Comparison of ENCODE assay signal across 10 cellular contexts in the genomic region with DNA sequence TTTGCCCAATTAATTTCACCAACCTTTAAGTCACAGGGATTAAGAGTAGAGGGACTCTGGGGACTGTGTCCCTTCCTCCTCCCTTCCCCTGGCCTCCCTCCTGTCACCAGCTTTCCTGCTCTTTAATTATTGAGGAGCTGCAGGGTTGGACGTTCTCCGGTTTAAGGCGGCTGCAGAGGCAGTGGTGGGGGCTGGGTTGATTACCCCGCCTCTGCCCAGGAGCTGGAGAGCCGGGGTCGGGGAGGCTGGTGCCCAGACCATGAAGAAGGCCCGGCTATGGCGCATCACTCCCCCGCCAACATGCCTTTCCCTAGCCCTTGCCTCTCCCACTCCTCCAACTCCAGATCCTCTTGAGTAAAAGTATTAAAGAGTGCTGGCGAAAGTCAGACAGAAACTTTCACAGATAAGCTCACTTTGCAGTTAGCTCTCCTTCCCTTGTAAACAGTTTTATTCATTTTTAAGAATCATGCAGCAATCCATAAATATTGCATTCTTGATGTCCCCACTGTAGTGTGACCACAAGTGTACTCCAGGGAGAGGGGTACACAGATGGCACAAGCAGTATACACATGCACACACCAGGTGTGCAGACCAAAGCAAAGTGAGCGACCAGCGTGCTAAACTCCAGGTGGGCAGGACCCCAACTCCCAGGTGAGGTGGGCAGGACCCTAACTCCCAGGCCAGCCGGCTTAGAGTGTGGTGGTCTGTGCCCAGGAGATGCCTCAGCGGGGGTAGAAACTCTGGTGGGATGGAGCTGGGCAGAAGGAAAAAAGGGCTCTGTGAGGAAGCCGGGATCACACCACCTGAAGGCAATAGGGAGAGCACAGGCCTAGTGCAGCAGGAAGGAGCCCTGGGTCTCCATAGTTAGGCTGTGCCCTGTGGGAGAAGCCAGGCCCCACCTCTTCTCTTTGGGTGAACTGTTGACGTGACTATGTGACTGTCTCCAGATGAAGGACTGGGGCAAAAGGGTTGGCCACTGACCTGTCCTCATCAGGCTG. TPM values are rescaled to one million over a fixed set of nuclear protein-coding genes. Genes with fewer than 3 reads are reported as not detected.
DNase-seq lines count a peak whose midpoint lies in the region; ATAC-seq, FAIRE-seq and TF ChIP-seq lines count a peak whose summit lies in the region.
"Had no signal": no experiment of that assay in that cellular context is flagged by ENCODE, and none has a peak within 500 bp of the region (broad histone marks: within the 10 kb centered on the region; RNA-seq: fewer than 3 reads in every experiment).

No MANE protein-coding gene starts in this region.

- no peak for ATAC-seq in CD4-positive, CD25-positive, alpha-beta regulatory T cell (ENCODE audit: low read depth in 2 of 2)
- no peak for ATAC-seq in activated T-helper 17 cell treated with anti-CD3 and anti-CD28 coated beads, Interleukin-2, amount 50 U/mL, for 72 hours (replicated peaks)
- no peak for ATAC-seq in naive thymus-derived CD4-positive, alpha-beta T cell
- ATAC-seq in foreskin keratinocyte (no peak), HG02884 (IDR thresholded peaks at IDR 0.05; ENCODE audit: unreplicated experiment) (no peak)

- no peaks in the 10 kb centered on the region for H3K27me3 ChIP-seq in CD4-positive, CD25-positive, alpha-beta regulatory T cell (ENCODE audit: control insufficient read depth, insufficient read depth, low read length)
- no peaks in the 10 kb centered on the region for H3K27me3 ChIP-seq in naive thymus-derived CD4-positive, alpha-beta T cell (ENCODE audit: control insufficient read depth in 2 of 2, insufficient read depth in 2 of 2, low read length in 2 of 2)
- H3K27me3 ChIP-seq in small intestine (ENCODE audit: control insufficient read depth in 2 of 2, insufficient read depth in 2 of 2, low read length in 2 of 2) (peaks cover 3 to 13% of the 10 kb centered on the region in 2 donors), foreskin keratinocyte (peaks cover 75% of the 10 kb centered on the region), transverse colon (peaks cover 37% of the 10 kb centered on the region)

- no peak overlapping the region for H3K4me3 ChIP-seq in CD4-positive, CD25-positive, alpha-beta regulatory T cell (ENCODE audit: low read depth, low read length)
- no peak overlapping the region for H3K4me3 ChIP-seq in naive thymus-derived CD4-positive, alpha-beta T cell (ENCODE audit: low read length)
- H3K4me3 ChIP-seq in small intestine (ENCODE audit: low read depth in 1 of 2, low read length in 2 of 2) (no peak overlapping the region), transverse colon (no peak overlapping the region)

- POLR2A ChIA-PET in naive thymus-derived CD4-positive, alpha-beta T cell (lab: Charles Lee) = interaction anchor here (0.6 to 8.5 kb wide), 20 partner anchors 8 to 138 kb away, joined by 3 to 141 read pairs (median 4); no protein-coding TSS in a partner anchor

- no peaks in the 10 kb centered on the region for H3K36me3 ChIP-seq in CD4-positive, CD25-positive, alpha-beta regulatory T cell (ENCODE audit: control insufficient read depth, insufficient read depth, low read length)
- peaks cover 0 to 5% (median 0%) of the 10 kb centered on the region in 3 experiments for H3K36me3 ChIP-seq in naive thymus-derived CD4-positive, alpha-beta T cell (ENCODE audit: control insufficient read depth in 2 of 3, insufficient read depth in 3 of 3, low read length in 3 of 3)
- peaks cover 0 to 1% of the 10 kb centered on the region in 2 donors for H3K36me3 ChIP-seq in small intestine (ENCODE audit: control insufficient read depth in 2 of 2, insufficient read depth in 2 of 2, low read length in 2 of 2)
- no peaks in the 10 kb centered on the region for H3K36me3 ChIP-seq in transverse colon
- H3K36me3 ChIP-seq: brain microvascular endothelial cell, gastroesophageal sphincter had no signal

- peaks cover 0 to 2% (median 0%) of the 10 kb centered on the region in 7 donors for H3K9me3 Mint-ChIP-seq in CD4-positive, CD25-positive, alpha-beta regulatory T cell
- no peaks in the 10 kb centered on the region for H3K9me3 Mint-ChIP-seq in HFFc6
- no peaks in the 10 kb centered on the region for H3K9me3 Mint-ChIP-seq in activated T-helper 17 cell treated with anti-CD3 and anti-CD28 coated beads, Interleukin-2, amount 50 U/mL, for 72 hours
- H3K9me3 Mint-ChIP-seq in naive thymus-derived CD4-positive, alpha-beta T cell = no peaks in the 10 kb centered on the region

- peak overlapping the region; percentile 92 to 95 (median 92) for H3K27ac Mint-ChIP-seq in CD4-positive, CD25-positive, alpha-beta regulatory T cell
- H3K27ac Mint-ChIP-seq in HFFc6 = no peak overlapping the region
- H3K27ac Mint-ChIP-seq in activated T-helper 17 cell treated with anti-CD3 and anti-CD28 coated beads, Interleukin-2, amount 50 U/mL, for 72 hours = peak overlapping the region; percentile 74
- peak overlapping the region; percentile 83 to 99 (median 94) for H3K27ac Mint-ChIP-seq in naive thymus-derived CD4-positive, alpha-beta T cell

- 65 to 77% (median 72%) methylated on average over 16 of the region's 16 CpGs for WGBS in small intestine, 3 donors
- 75% methylated on average over 16 of the region's 16 CpGs; no CpG with 5 or more reads in 1 of the 2 donors for WGBS in transverse colon (ENCODE audit: low coverage in 1 of 2), 2 donors

- TF ChIP-seq POLR2A in transverse colon (IDR thresholded peaks at IDR 0.05) = no peak

- CTCF ChIA-PET in naive thymus-derived CD4-positive, alpha-beta T cell (lab: Charles Lee) = interaction anchor here (0.6 to 8.1 kb wide), 8 partner anchors 10 to 137 kb away, joined by 3 to 111 read pairs (median 4); no protein-coding TSS in a partner anchor

- H3K4me3 Mint-ChIP-seq in CD4-positive, CD25-positive, alpha-beta regulatory T cell = peak overlapping the region; percentile 63 to 88 (median 86)
- peak overlapping the region; percentile 83 for H3K4me3 Mint-ChIP-seq in HFFc6
- peak overlapping the region; percentile 70 for H3K4me3 Mint-ChIP-seq in activated T-helper 17 cell treated with anti-CD3 and anti-CD28 coated beads, Interleukin-2, amount 50 U/mL, for 72 hours
- peak overlapping the region; percentile 48 to 89 (median 84) for H3K4me3 Mint-ChIP-seq in naive thymus-derived CD4-positive, alpha-beta T cell

- no peak for FAIRE-seq in small intestine (lab: Jason Lieb, UNC)

- TF ChIP-seq EP300 in transverse colon (IDR thresholded peaks at IDR 0.05; ENCODE audit: low read depth) = no peak

- H3K36me3 Mint-ChIP-seq in CD4-positive, CD25-positive, alpha-beta regulatory T cell = peaks cover 5% of the 10 kb centered on the region
- no peaks in the 10 kb centered on the region for H3K36me3 Mint-ChIP-seq in HFFc6 (ENCODE audit: low read depth)
- no peaks in the 10 kb centered on the region for H3K36me3 Mint-ChIP-seq in activated T-helper 17 cell treated with anti-CD3 and anti-CD28 coated beads, Interleukin-2, amount 50 U/mL, for 72 hours (ENCODE audit: low read depth)
- H3K36me3 Mint-ChIP-seq in naive thymus-derived CD4-positive, alpha-beta T cell = peaks cover 0 to 16% (median 5%) of the 10 kb centered on the region in 5 donors

- H3K4me1 Mint-ChIP-seq in CD4-positive, CD25-positive, alpha-beta regulatory T cell = peaks cover 13 to 69% (median 34%) of the 10 kb centered on the region in 4 donors
- H3K4me1 Mint-ChIP-seq in HFFc6 (ENCODE audit: low read depth) = peaks cover 6% of the 10 kb centered on the region; the same call in 1 of the 2 replicates
- H3K4me1 Mint-ChIP-seq in activated T-helper 17 cell treated with anti-CD3 and anti-CD28 coated beads, Interleukin-2, amount 50 U/mL, for 72 hours = peaks cover 29% of the 10 kb centered on the region
- H3K4me1 Mint-ChIP-seq in naive thymus-derived CD4-positive, alpha-beta T cell = peaks cover 46 to 72% (median 68%) of the 10 kb centered on the region in 7 donors

- H3K27me3 Mint-ChIP-seq in CD4-positive, CD25-positive, alpha-beta regulatory T cell = peaks cover 22% of the 10 kb centered on the region
- peaks cover 26% of the 10 kb centered on the region for H3K27me3 Mint-ChIP-seq in HFFc6 (ENCODE audit: insufficient read depth)
- H3K27me3 Mint-ChIP-seq in activated T-helper 17 cell treated with anti-CD3 and anti-CD28 coated beads, Interleukin-2, amount 50 U/mL, for 72 hours = peaks cover 6% of the 10 kb centered on the region
- peaks cover 0 to 26% (median 0%) of the 10 kb centered on the region in 5 donors for H3K27me3 Mint-ChIP-seq in naive thymus-derived CD4-positive, alpha-beta T cell

- in situ Hi-C loops in transverse colon (cut with MboI; ENCODE audit: low pct_ligation_motif_present in 1 of 4, low pct_unique_long_range_greater_than_20kb in 1 of 4, low sequenced_read_pairs in 3 of 4) = no loop called here

- TF ChIP-seq CTCF in HFFc6 (IDR thresholded peaks at IDR 0.05) (no peak), foreskin keratinocyte (conservative IDR thresholded peaks at IDR 0.05) (no peak), transverse colon (IDR thresholded peaks at IDR 0.05) (no peak)

- no peaks in the 10 kb centered on the region for H3K9me3 ChIP-seq in CD4-positive, CD25-positive, alpha-beta regulatory T cell (ENCODE audit: control insufficient read depth in 2 of 2, low read length in 2 of 2)
- H3K9me3 ChIP-seq in naive thymus-derived CD4-positive, alpha-beta T cell (ENCODE audit: control insufficient read depth in 2 of 3, low read length in 3 of 3) = no peaks in the 10 kb centered on the region
- no peaks in the 10 kb centered on the region for H3K9me3 ChIP-seq in small intestine (ENCODE audit: control insufficient read depth, low read depth)
- no peaks in the 10 kb centered on the region for H3K9me3 ChIP-seq in transverse colon
- H3K9me3 ChIP-seq: gastroesophageal sphincter had no signal

- intact Hi-C loops in naive thymus-derived CD4-positive, alpha-beta T cell (cut with micrococcal nuclease) = loop anchor here in 1 of 2 donors (10.0 kb wide), 1 partner anchor 532 kb away; no protein-coding TSS in a partner anchor
- intact Hi-C loops in transverse colon (cut with DNase I; ENCODE audit: low total_unique reads) = no loop called here

- peak overlapping the region; percentile 36 for H3K27ac ChIP-seq in CD4-positive, CD25-positive, alpha-beta regulatory T cell (ENCODE audit: insufficient read depth, low read length, poor library complexity, severe bottlenecking)
- peak overlapping the region; percentile 83 for H3K27ac ChIP-seq in naive thymus-derived CD4-positive, alpha-beta T cell (ENCODE audit: low read depth, low read length)
- H3K27ac ChIP-seq in small intestine (ENCODE audit: low read depth in 1 of 2, low read length in 1 of 2) (no peak overlapping the region), foreskin keratinocyte (no peak overlapping the region), transverse colon (no peak overlapping the region)
- H3K27ac ChIP-seq: brain microvascular endothelial cell had no signal

- H3K4me1 ChIP-seq in CD4-positive, CD25-positive, alpha-beta regulatory T cell (ENCODE audit: control insufficient read depth, insufficient read depth, low read length, poor library complexity, severe bottlenecking) = peaks cover 73% of the 10 kb centered on the region
- peaks cover 54 to 64% of the 10 kb centered on the region in 2 donors for H3K4me1 ChIP-seq in naive thymus-derived CD4-positive, alpha-beta T cell (ENCODE audit: control insufficient read depth in 2 of 2, insufficient read depth in 2 of 2, low read length in 2 of 2)
- peaks cover 0 to 2% of the 10 kb centered on the region in 2 donors for H3K4me1 ChIP-seq in small intestine (ENCODE audit: control insufficient read depth in 2 of 2, insufficient read depth in 1 of 2, low read depth in 1 of 2, low read length in 1 of 2)
- no peaks in the 10 kb centered on the region for H3K4me1 ChIP-seq in foreskin keratinocyte
- H3K4me1 ChIP-seq in transverse colon = peaks cover 0 to 26% (median 21%) of the 10 kb centered on the region in 4 donors

- DNase-seq in CD4-positive, CD25-positive, alpha-beta regulatory T cell = no peak
- DNase-seq in HFFc6 (no peak), small intestine (no peak), foreskin keratinocyte (no peak), transverse colon (no peak)
- DNase-seq in naive thymus-derived CD4-positive, alpha-beta T cell = no peak

RNA-seq across cellular contexts. Expression of a gene that starts 1.3 kb away (rescaled TPM):
- 1.0 TPM for total RNA-seq in CD4-positive, CD25-positive, alpha-beta regulatory T cell
- under 1 TPM in 2 of 4 donors, not detected in 2; 0.14 to 0.24 TPM for polyA plus RNA-seq in CD4-positive, CD25-positive, alpha-beta regulatory T cell
- not detected for total RNA-seq in HFFc6 (2021; fragmentation: NEBNext Ultra II Directional; extraction: Animal tissue kit (Norgen Biotek cat#: 25700))
- under 1 TPM in 1 of 2 donors, not detected in 1; 0.15 TPM for total RNA-seq in activated T-helper 17 cell treated with anti-CD3 and anti-CD28 coated beads, Interleukin-2, amount 50 U/mL, for 72 hours
- total RNA-seq in naive thymus-derived CD4-positive, alpha-beta T cell = 1 to 10 TPM in 4 of 5 experiments, under 1 TPM in 1; 0.29 to 2.2 (median 1.4) TPM
- polyA plus RNA-seq in naive thymus-derived CD4-positive, alpha-beta T cell = 1 to 10 TPM in 1 of 2 donors, under 1 TPM in 1; 0.27 to 1.0 TPM
- polyA plus RNA-seq in small intestine (under 1 TPM in 2 of 3 donors, not detected in 1; 0.22 to 0.63 TPM), foreskin keratinocyte (0.11 and 0.12 TPM in 2 replicates)
- total RNA-seq in foreskin keratinocyte (0.11 and 0.14 TPM in 2 replicates), transverse colon (1 to 10 TPM in 2 of 4 donors, under 1 TPM in 1, not detected in 1; 0.82 to 7.4 (median 1.9) TPM)
- total RNA-seq: gastroesophageal sphincter had no signal

RNA-seq across cellular contexts. Expression of a gene that starts 38.8 kb away (rescaled TPM):
- total RNA-seq in CD4-positive, CD25-positive, alpha-beta regulatory T cell = 105 TPM
- polyA plus RNA-seq in CD4-positive, CD25-positive, alpha-beta regulatory T cell = 10 to 100 TPM; 41.3 to 47.6 (median 45.0) TPM
- 100 to 1,000 TPM; 134 to 157 (median 144) TPM for total RNA-seq in HFFc6 (2021; fragmentation: NEBNext Ultra II Directional; extraction: Animal tissue kit (Norgen Biotek cat#: 25700))
- 100 to 1,000 TPM; 104 to 117 TPM for total RNA-seq in activated T-helper 17 cell treated with anti-CD3 and anti-CD28 coated beads, Interleukin-2, amount 50 U/mL, for 72 hours
- total RNA-seq in naive thymus-derived CD4-positive, alpha-beta T cell = 100 to 1,000 TPM; 112 to 204 (median 160) TPM
- polyA plus RNA-seq in naive thymus-derived CD4-positive, alpha-beta T cell = 10 to 100 TPM; 46.6 to 73.3 TPM
- polyA plus RNA-seq in small intestine (10 to 100 TPM; 47.3 to 51.7 (median 47.7) TPM), foreskin keratinocyte (43.3 and 46.0 TPM in 2 replicates)
- total RNA-seq in foreskin keratinocyte (69.5 and 71.2 TPM in 2 replicates), transverse colon (100 to 1,000 TPM in 2 of 4 donors, 10 to 100 TPM in 2; 88.0 to 143 (median 105) TPM)

Comparison
In these comparisons a context has a peak if more than half of its experiments do, and no peak if none do; other contexts are left out.
1. H3K27ac ChIP-seq: peak in CD4-positive, CD25-positive, alpha-beta regulatory T cell (single experiment) and naive thymus-derived CD4-positive, alpha-beta T cell (single experiment); none in small intestine (0 of 2), foreskin keratinocyte (single experiment) and transverse colon (0 of 4).
2. Peak in every context shown above with its lines, with median percentiles within 50 percentile points of each other: H3K4me3 Mint-ChIP-seq.